Comparison of ENCODE assay signal across 36 cellular contexts in genomic region chr10:97618285-97618684, GRCh38. TPM values are rescaled to one million over a fixed set of nuclear protein-coding genes. Genes with fewer than 3 reads are reported as not detected.
"Had no signal": no experiment of that assay in that cellular context is flagged by ENCODE, and none has a peak within 500 bp of the region (broad histone marks: within the 10 kb centered on the region; RNA-seq: fewer than 3 reads in every experiment).

No MANE protein-coding gene starts in this region.

- H3K36me3 ChIP-seq: MG63 had no signal

- H3K4me3 ChIP-seq: MG63 had no signal

- H3K9me3 ChIP-seq: MG63 had no signal

- DNase-seq: Karpas-422, Kasumi-1, MG63, MM.1S, MV-4-11, NCI-H1048, NCI-H1092, NCI-H1092 treated with DMSO at 0.1 percent for 48 hours, NCI-H1105, NCI-H1105 treated with DMSO at 0.1 percent for 48 hours, NCI-H1417, NCI-H1417 treated with DMSO at 0.1 percent for 48 hours, NCI-H1436, NCI-H1436 treated with DMSO at 0.1 percent for 48 hours, NCI-H146, NCI-H1694, NCI-H1694 treated with DMSO at 0.1 percent for 48 hours, NCI-H187, NCI-H187 treated with DMSO at 0.1 percent for 48 hours, NCI-H1930, NCI-H2029, NCI-H2029 treated with DMSO at 0.1 percent for 48 hours, NCI-H2081, NCI-H2081 treated with DMSO at 0.1 percent for 48 hours, NCI-H2107, NCI-H2171, NCI-H2171 treated with DMSO at 0.1 percent for 48 hours, NCI-H2227 treated with DMSO at 0.1 percent for 48 hours, NCI-H226, NCI-H345, NCI-H446, NCI-H446 treated with DMSO at 0.1 percent for 48 hours, NCI-H510A, NCI-H510A treated with DMSO at 0.1 percent for 48 hours, NCI-H524 had no signal

- H3K27me3 ChIP-seq: MG63 had no signal

RNA-seq across cellular contexts. Expression of gene C10orf62, which starts 28.8 kb away (rescaled TPM):
- total RNA-seq: M059J had no signal

RNA-seq across cellular contexts. Expression of gene ANKRD2, which starts 45.7 kb away (rescaled TPM):
- total RNA-seq: M059J had no signal
